In the genomic region with DNA sequence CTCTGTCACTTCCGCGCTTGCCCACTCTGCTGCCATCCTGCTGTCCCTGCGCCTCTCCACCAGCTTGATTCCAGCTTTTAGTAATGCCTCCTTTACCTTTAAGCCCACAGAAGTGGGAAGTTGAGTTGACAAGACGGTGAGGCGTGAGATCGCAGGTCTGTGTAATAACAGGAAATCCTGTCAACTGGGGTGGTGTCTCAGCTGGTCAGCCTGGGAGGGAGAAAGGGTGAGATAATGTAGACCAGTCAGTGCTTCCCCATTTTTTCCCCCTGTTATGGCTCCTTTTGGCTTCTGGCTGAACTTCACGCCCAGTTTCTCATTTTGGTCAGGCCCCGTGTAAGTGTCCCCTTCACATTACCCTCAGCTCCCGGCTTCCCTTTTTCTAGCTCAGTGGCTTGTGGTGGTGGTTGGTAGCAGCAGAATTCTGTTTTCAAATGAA, we compare ENCODE assay signal across 8 cellular contexts.
DNase-seq lines count a peak whose midpoint lies in the region; ATAC-seq and TF ChIP-seq lines count a peak whose summit lies in the region.

No MANE protein-coding gene starts in this region.

- no peaks in the 10 kb centered on the region for H3K36me3 ChIP-seq in CD4-positive, alpha-beta memory T cell (ENCODE audit: insufficient read depth, low read length)
- H3K36me3 ChIP-seq in Loucy (ENCODE audit: insufficient read depth, low read length) (peaks cover 64% of the 10 kb centered on the region), testis (ENCODE audit: low read depth, missing control alignments) (no peaks in the 10 kb centered on the region), WERI-Rb-1 (no peaks in the 10 kb centered on the region)

- H3K4me1 Mint-ChIP-seq in CD4-positive, alpha-beta memory T cell = peaks cover 53 to 79% (median 61%) of the 10 kb centered on the region in 4 donors

- peaks cover 70% of the 10 kb centered on the region for H3K4me1 ChIP-seq in CD4-positive, alpha-beta memory T cell (ENCODE audit: insufficient read depth, low read length)
- H3K4me1 ChIP-seq in Loucy (ENCODE audit: insufficient read depth, low read length, poor library complexity, severe bottlenecking) (peaks cover 66% of the 10 kb centered on the region), testis (peaks cover 7% of the 10 kb centered on the region)

- peak overlapping the region; percentile 48 for H3K27ac ChIP-seq in CD4-positive, alpha-beta memory T cell (ENCODE audit: low read depth, low read length)
- no peak overlapping the region for H3K27ac ChIP-seq in testis
- H3K27ac ChIP-seq in WERI-Rb-1 = no peak overlapping the region

- no peaks in the 10 kb centered on the region for H3K9me3 ChIP-seq in CD4-positive, alpha-beta memory T cell (ENCODE audit: control insufficient read depth in 1 of 2, low read length in 2 of 2)
- H3K9me3 ChIP-seq in Loucy (ENCODE audit: insufficient read depth, low read depth, low read length) (no peaks in the 10 kb centered on the region), testis (no peaks in the 10 kb centered on the region), WERI-Rb-1 (ENCODE audit: severe bottlenecking) (peaks cover 2% of the 10 kb centered on the region)

- TF ChIP-seq CTCF in Loucy (conservative IDR thresholded peaks at IDR 0.05; ENCODE audit: low read length) = no peak
- TF ChIP-seq CTCF in fibroblast of pulmonary artery (IDR thresholded peaks at IDR 0.05; ENCODE audit: low read length, missing control alignments) = no peak
- TF ChIP-seq CTCF in testis (IDR thresholded peaks at IDR 0.05) = no peak
- no peak for TF ChIP-seq CTCF in WERI-Rb-1 (IDR thresholded peaks at IDR 0.05; ENCODE audit: low read depth, low read length)

- 82 to 86% methylated on average over 9 of the region's 9 CpGs for WGBS in testis, 2 donors

- peaks cover 0 to 3% (median 0%) of the 10 kb centered on the region in 8 donors for H3K9me3 Mint-ChIP-seq in CD4-positive, alpha-beta memory T cell

- peak; percentile 80 for ATAC-seq in GM21423 (IDR thresholded peaks at IDR 0.05; ENCODE audit: unreplicated experiment)

- no peak for DNase-seq in CD4-positive, alpha-beta memory T cell
- DNase-seq in fibroblast of pulmonary artery (ENCODE audit: low read depth) (peak; percentile 38), testis (peak; percentile 19), WERI-Rb-1 (no peak), NCI-H526 (lab: John Stamatoyannopoulos, UW) (no peak), H4 (ENCODE audit: low spot score) (no peak)

- H3K36me3 Mint-ChIP-seq in CD4-positive, alpha-beta memory T cell = peaks cover 13 to 43% of the 10 kb centered on the region in 2 donors

- TF ChIP-seq POLR2A in testis (IDR thresholded peaks at IDR 0.05) = no peak

- H3K27me3 Mint-ChIP-seq in CD4-positive, alpha-beta memory T cell = no peaks in the 10 kb centered on the region

- H3F3A ChIP-seq in Loucy (ENCODE audit: low read depth) = peaks cover 12% of the 10 kb centered on the region

- no peaks in the 10 kb centered on the region for H3K9me2 ChIP-seq in Loucy (replicated peaks; ENCODE audit: low read depth, low read length)

- peak overlapping the region; percentile 74 to 95 (median 89) for H3K27ac Mint-ChIP-seq in CD4-positive, alpha-beta memory T cell

- CTCF ChIA-PET in CD4-positive, alpha-beta memory T cell (lab: Charles Lee; ENCODE audit: partially characterized antibody) = interaction anchor here (0.7 to 6.1 kb wide), 9 partner anchors 9 to 241 kb away, joined by 3 to 39 read pairs (median 4); no protein-coding TSS in a partner anchor

- H2AFZ ChIP-seq in Loucy (ENCODE audit: low read length) = no peak overlapping the region

- POLR2A ChIA-PET in CD4-positive, alpha-beta memory T cell (lab: Charles Lee; ENCODE audit: partially characterized antibody) = interaction anchor here (1.1 to 4.6 kb wide), 11 partner anchors 10 to 58 kb away, joined by 3 to 49 read pairs (median 8); no protein-coding TSS in a partner anchor

- H3K4me2 ChIP-seq in Loucy (ENCODE audit: low read depth, low read length, poor library complexity, severe bottlenecking) = peak overlapping the region; percentile 67

- peaks cover 5% of the 10 kb centered on the region for H4K20me1 ChIP-seq in Loucy (ENCODE audit: insufficient read depth, low read length, poor library complexity, severe bottlenecking)

- intact Hi-C loops in CD4-positive, alpha-beta memory T cell (cut with micrococcal nuclease) = no loop called here
- intact Hi-C loops in testis (cut with DNase I; ENCODE audit: low total_unique reads) = no loop called here

- no peaks in the 10 kb centered on the region for H3K27me3 ChIP-seq in CD4-positive, alpha-beta memory T cell (ENCODE audit: insufficient read depth, low read length)
- no peaks in the 10 kb centered on the region for H3K27me3 ChIP-seq in Loucy (ENCODE audit: insufficient read depth, low read length, poor library complexity, severe bottlenecking)
- no peaks in the 10 kb centered on the region for H3K27me3 ChIP-seq in testis
- no peaks in the 10 kb centered on the region for H3K27me3 ChIP-seq in WERI-Rb-1 (ENCODE audit: insufficient read depth, low read depth, severe bottlenecking)

- H3K4me3 Mint-ChIP-seq in CD4-positive, alpha-beta memory T cell = peak overlapping the region; percentile 29 to 87 (median 72)

- H3K9ac ChIP-seq in Loucy (ENCODE audit: low read depth, low read length, poor library complexity, severe bottlenecking) = peak overlapping the region; percentile 68

- no peak overlapping the region for H3K4me3 ChIP-seq in CD4-positive, alpha-beta memory T cell (ENCODE audit: low read length in 2 of 2)
- H3K4me3 ChIP-seq in Loucy (ENCODE audit: low read length, poor library complexity, severe bottlenecking) (peak overlapping the region; percentile 41), fibroblast of pulmonary artery (replicated peaks; ENCODE audit: low read depth, low read length) (no peak overlapping the region), testis (no peak overlapping the region), WERI-Rb-1 (ENCODE audit: low read depth, low read length) (no peak overlapping the region)

- H3K79me2 ChIP-seq in Loucy (ENCODE audit: insufficient read depth, low read length) = peaks cover 62% of the 10 kb centered on the region

Comparison
In these comparisons a context has a peak if more than half of its experiments do, and no peak if none do; other contexts are left out.
1. DNase-seq: peak in fibroblast of pulmonary artery (single experiment) and testis (single experiment); none in CD4-positive, alpha-beta memory T cell (0 of 5), WERI-Rb-1 (single experiment), NCI-H526 (0 of 2) and H4 (single experiment).